ENCODE assay signal across 8 cellular contexts in genomic region chr17:14737984-14738651, GRCh38.
DNase-seq lines count a peak whose midpoint lies in the region; ATAC-seq lines count a peak whose summit lies in the region.

No MANE protein-coding gene starts in this region.

- POLR2A ChIA-PET in activated CD8-positive, alpha-beta T cell treated with anti-CD3 and anti-CD28 coated beads, Interleukin-2, amount 10 ng/mL, durations not matched to agents 7 days and 5 days (lab: Charles Lee): no interaction called here

- peak; percentile 53 for ATAC-seq in HG03139 (IDR thresholded peaks at IDR 0.05; ENCODE audit: unreplicated experiment)
- ATAC-seq in activated CD8-positive, alpha-beta T cell treated with anti-CD3 and anti-CD28 coated beads, Interleukin-2, amount 10 ng/mL, durations not matched to agents 7 days and 5 days: no peak

- no peak overlapping the region for H3K4me3 Mint-ChIP-seq in activated CD8-positive, alpha-beta T cell treated with anti-CD3 and anti-CD28 coated beads, Interleukin-2, amount 10 ng/mL, durations not matched to agents 7 days and 5 days

- H3K27ac Mint-ChIP-seq in activated CD8-positive, alpha-beta T cell treated with anti-CD3 and anti-CD28 coated beads, Interleukin-2, amount 10 ng/mL, durations not matched to agents 7 days and 5 days: no peak overlapping the region

- no peaks in the 10 kb centered on the region for H3K9me3 Mint-ChIP-seq in activated CD8-positive, alpha-beta T cell treated with anti-CD3 and anti-CD28 coated beads, Interleukin-2, amount 10 ng/mL, durations not matched to agents 7 days and 5 days (ENCODE audit: insufficient read depth)

- no peaks in the 10 kb centered on the region for H3K27me3 Mint-ChIP-seq in activated CD8-positive, alpha-beta T cell treated with anti-CD3 and anti-CD28 coated beads, Interleukin-2, amount 10 ng/mL, durations not matched to agents 7 days and 5 days (ENCODE audit: low read depth)

- CTCF ChIA-PET in activated CD8-positive, alpha-beta T cell treated with anti-CD3 and anti-CD28 coated beads, Interleukin-2, amount 10 ng/mL, durations not matched to agents 7 days and 5 days (lab: Charles Lee): no interaction called here

- no peaks in the 10 kb centered on the region for H3K36me3 Mint-ChIP-seq in activated CD8-positive, alpha-beta T cell treated with anti-CD3 and anti-CD28 coated beads, Interleukin-2, amount 10 ng/mL, durations not matched to agents 7 days and 5 days (ENCODE audit: low read depth)

- DNase-seq in GM04504 (ENCODE audit: low read depth) (peak; percentile 98), amniotic stem cell (lab: John Stamatoyannopoulos, UW) (peak; percentile 77), kidney tubule cell (ENCODE audit: low spot score) (peak; percentile 40), putamen (ENCODE audit: low spot score) (no peak), SK-N-DZ (ENCODE audit: low spot score) (no peak)
- no peak for DNase-seq in stimulated activated CD4-positive, alpha-beta T cell treated with anti-CD3 and anti-CD28 coated beads, Interleukin-4, amount 100 ng/mL, for 24 hours
- DNase-seq in activated CD8-positive, alpha-beta T cell treated with anti-CD3 and anti-CD28 coated beads, Interleukin-2, amount 10 ng/mL, durations not matched to agents 7 days and 5 days: no peak

- H3K4me1 Mint-ChIP-seq in activated CD8-positive, alpha-beta T cell treated with anti-CD3 and anti-CD28 coated beads, Interleukin-2, amount 10 ng/mL, durations not matched to agents 7 days and 5 days (ENCODE audit: low read depth): no peaks in the 10 kb centered on the region

Comparison
In these comparisons a context has a peak if more than half of its experiments do, and no peak if none do; other contexts are left out.
1. DNase-seq: peak in GM04504 (single experiment), amniotic stem cell (single experiment) and kidney tubule cell (single experiment); none in stimulated activated CD4-positive, alpha-beta T cell treated with anti-CD3 and anti-CD28 coated beads, Interleukin-4, amount 100 ng/mL, for 24 hours (single experiment), putamen (single experiment), activated CD8-positive, alpha-beta T cell treated with anti-CD3 and anti-CD28 coated beads, Interleukin-2, amount 10 ng/mL, durations not matched to agents 7 days and 5 days (single experiment) and SK-N-DZ (single experiment).